In the genomic region with DNA sequence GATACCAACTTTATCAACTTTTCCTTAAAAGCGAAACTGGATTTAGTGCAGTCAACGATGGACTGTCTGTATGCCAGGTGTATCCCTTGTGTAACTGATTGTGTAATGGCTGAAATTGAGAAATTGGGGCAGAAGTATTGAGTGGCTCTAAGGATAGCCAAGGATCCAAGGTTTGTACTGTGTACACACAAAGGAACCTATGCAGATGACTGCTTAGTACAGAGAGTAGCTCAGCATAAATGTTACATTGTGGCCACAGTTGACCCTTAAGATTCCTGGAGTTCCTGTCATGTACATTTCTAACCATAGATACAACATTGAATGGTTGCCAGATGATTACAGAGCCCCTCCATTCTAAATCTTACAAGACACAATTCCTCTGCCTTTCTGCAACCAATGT, we compare ENCODE assay signal across 23 cellular contexts. TPM values are rescaled to one million over a fixed set of nuclear protein-coding genes. Genes with fewer than 3 reads are reported as not detected.
A peak's percentile ranks its signal among the peaks of the same experiment; 100 is the strongest.
DNase-seq lines count a peak whose midpoint lies in the region; ATAC-seq and TF ChIP-seq lines count a peak whose summit lies in the region.
"Had no signal": no experiment of that assay in that cellular context is flagged by ENCODE, and none has a peak within 500 bp of the region (broad histone marks: within the 10 kb centered on the region; RNA-seq: fewer than 3 reads in every experiment).

No MANE protein-coding gene starts in this region.

- H3K27me3 ChIP-seq in lower lobe of right lung (ENCODE audit: low read depth) = no peaks in the 10 kb centered on the region
- no peaks in the 10 kb centered on the region for H3K27me3 ChIP-seq in ovary
- H3K27me3 ChIP-seq: heart right ventricle had no signal

- 81 to 89% (median 86%) methylated on average over 2 of the region's 2 CpGs for WGBS in ovary, 3 donors

- intact Hi-C loops in left cardiac atrium (cut with DNase I) = no loop called here
- intact Hi-C loops in left ventricle myocardium superior (cut with micrococcal nuclease) = no loop called here
- intact Hi-C loops in lower lobe of right lung (cut with DNase I) = no loop called here
- intact Hi-C loops in ovary (cut with DNase I) = no loop called here

- H3K4me1 ChIP-seq in lower lobe of right lung (peaks cover 6% of the 10 kb centered on the region), ovary (ENCODE audit: insufficient read depth) (no peaks in the 10 kb centered on the region)

- TF ChIP-seq POLR2A in ovary (IDR thresholded peaks at IDR 0.05) = no peak

- H3K36me3 ChIP-seq in lower lobe of right lung (no peaks in the 10 kb centered on the region), ovary (no peaks in the 10 kb centered on the region)
- H3K36me3 ChIP-seq: WERI-Rb-1 had no signal

- no peaks in the 10 kb centered on the region for H3K9me3 ChIP-seq in lower lobe of right lung
- no peaks in the 10 kb centered on the region for H3K9me3 ChIP-seq in ovary

- H3K27ac ChIP-seq in lower lobe of right lung (no peak overlapping the region), ovary (no peak overlapping the region)
- H3K27ac ChIP-seq: heart right ventricle, WERI-Rb-1 had no signal

- DNase-seq in left cardiac atrium (no peak), left ventricle myocardium superior (no peak), cardiac fibroblast (ENCODE audit: low read depth in 2 of 2) (peak; percentile 29 to 50), lower lobe of right lung (no peak), COR-L47 (lab: John Stamatoyannopoulos, UW) (no peak), NAMALWA (ENCODE audit: low spot score) (no peak), ovary (no peak)
- no peak for DNase-seq in activated CD8-positive, alpha-beta memory T cell treated with anti-CD3 and anti-CD28 coated beads for 24 hours
- DNase-seq: activated CD4-positive, alpha-beta T cell treated with anti-CD3 and anti-CD28 coated beads, Interleukin-2, amount 50 U/mL, for 48 hours; activated naive CD4-positive, alpha-beta T cell treated with anti-CD3 and anti-CD28 coated beads, Interleukin-2, amount 10 ng/mL, durations not matched to agents 7 days and 5 days; activated T-cell treated with anti-CD3 and anti-CD28 coated beads, Interleukin-2, amount 50 U/mL, for 1 hour; C1 segment of cervical spinal cord; dermis blood vessel endothelial cell; DMS 273 treated with DMSO at 0.1 percent for 48 hours; heart right ventricle; midbrain; MM.1S; NCI-H2029; nephron progenitor cell; T-helper 1 cell; WERI-Rb-1 had no signal

- H3K4me3 ChIP-seq in cardiac fibroblast (replicated peaks in 1 of 2; ENCODE audit: low read depth in 2 of 2, low read length in 2 of 2) = no peak overlapping the region
- H3K4me3 ChIP-seq in lower lobe of right lung = no peak overlapping the region
- H3K4me3 ChIP-seq in ovary = no peak overlapping the region
- H3K4me3 ChIP-seq: heart right ventricle had no signal

- no peak for TF ChIP-seq CTCF in cardiac fibroblast (IDR thresholded peaks at IDR 0.05; ENCODE audit: low read depth, low read length)
- TF ChIP-seq CTCF in lower lobe of right lung (IDR thresholded peaks at IDR 0.05) = no peak
- no peak for TF ChIP-seq CTCF in ovary (IDR thresholded peaks at IDR 0.05)

- ATAC-seq in left cardiac atrium (peak; percentile 57 to 62), left ventricle myocardium superior (no peak), lower lobe of right lung (peak; percentile 84 to 86)
- ATAC-seq: Right ventricle myocardium inferior; stimulated activated effector memory CD8-positive, alpha-beta T cell treated with anti-CD3 and anti-CD28 coated beads, Interleukin-12 subunit alpha, Interleukin-12 subunit beta, amount 100 ng/mL, for 72 hours had no signal

- no peak for TF ChIP-seq EP300 in ovary (IDR thresholded peaks at IDR 0.05)

RNA-seq across cellular contexts. Expression of a gene that starts 25.3 kb away (rescaled TPM):
- total RNA-seq in left cardiac atrium (10 to 100 TPM in 1 of 2 donors, 1 to 10 TPM in 1; 8.4 to 10.9 TPM), left ventricle myocardium superior (11.4 TPM), lower lobe of right lung (15.5 TPM), ovary (10 to 100 TPM; 10.1 to 18.2 (median 12.1) TPM)
- polyA plus RNA-seq in ovary = 1 to 10 TPM; 7.1 to 7.3 TPM

RNA-seq across cellular contexts. Expression of a gene that starts 57.5 kb away (rescaled TPM):
- total RNA-seq in left cardiac atrium (1 to 10 TPM; 3.0 to 4.1 TPM), left ventricle myocardium superior (2.1 TPM), lower lobe of right lung (10.3 TPM), ovary (10 to 100 TPM in 1 of 7 donors, 1 to 10 TPM in 6; 3.4 to 17.2 (median 5.2) TPM)
- 1 to 10 TPM; 3.7 to 5.5 TPM for polyA plus RNA-seq in ovary

Comparison
In these comparisons a context has a peak if more than half of its experiments do, and no peak if none do; other contexts are left out.
1. DNase-seq: peak in cardiac fibroblast (2 of 2); none in left cardiac atrium (single experiment), left ventricle myocardium superior (single experiment), lower lobe of right lung (single experiment), activated CD8-positive, alpha-beta memory T cell treated with anti-CD3 and anti-CD28 coated beads for 24 hours (single experiment), COR-L47 (single experiment), NAMALWA (single experiment) and ovary (0 of 5).